Comparison of ENCODE assay signal across 19 cellular contexts in the genomic region with DNA sequence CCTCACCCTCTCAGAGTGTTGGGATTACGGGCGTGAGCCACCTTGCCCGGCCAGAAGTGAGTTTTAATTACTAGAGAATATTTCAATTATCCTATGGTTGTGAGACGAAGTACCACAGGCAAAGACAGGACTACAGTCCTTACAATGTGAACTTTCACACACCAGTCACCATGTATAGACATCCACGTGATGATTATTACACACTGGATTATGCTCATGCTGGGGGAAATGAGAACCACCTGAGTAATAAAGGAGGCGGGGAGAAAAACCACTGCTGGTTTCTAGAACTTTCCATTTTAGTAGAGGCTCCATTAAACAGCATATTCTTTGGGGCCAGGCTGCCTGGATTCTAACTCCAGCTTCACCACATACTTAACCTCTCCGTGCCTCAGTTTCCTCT. TPM values are rescaled to one million over a fixed set of nuclear protein-coding genes. Genes with fewer than 3 reads are reported as not detected.
DNase-seq lines count a peak whose midpoint lies in the region; ATAC-seq, FAIRE-seq and TF ChIP-seq lines count a peak whose summit lies in the region.
"Had no signal": no experiment of that assay in that cellular context is flagged by ENCODE, and none has a peak within 500 bp of the region (broad histone marks: within the 10 kb centered on the region; RNA-seq: fewer than 3 reads in every experiment).

No MANE protein-coding gene starts in this region.

- BruUV-seq in MCF 10A (replicated peaks; lab: Mats Ljungman, UMichigan): no TSS peak

- H3K4me3 ChIP-seq in breast epithelium: no peak overlapping the region
- H3K4me3 ChIP-seq: K562, SJCRH30 had no signal

- TF ChIP-seq POLR2A in breast epithelium (IDR thresholded peaks at IDR 0.05) (no peak), GM12891 (IDR thresholded peaks at IDR 0.05; ENCODE audit: low read depth, low read length) (no peak)

- peaks cover 0 to 3% of the 10 kb centered on the region in 2 donors for H3K9me3 ChIP-seq in breast epithelium
- H3K9me3 ChIP-seq: SJCRH30 had no signal

- H3K36me3 ChIP-seq in breast epithelium: no peaks in the 10 kb centered on the region

- H3K27ac Mint-ChIP-seq in MCF 10A (ENCODE audit: low read depth, unreplicated experiment): peak overlapping the region; percentile 31

- no peaks in the 10 kb centered on the region for H3K27me3 ChIP-seq in breast epithelium
- no peaks in the 10 kb centered on the region for H3K27me3 ChIP-seq in foreskin keratinocyte
- H3K27me3 ChIP-seq: SJCRH30 had no signal

- peak; percentile 75 for FAIRE-seq in GM12891 (lab: Jason Lieb, UNC)
- FAIRE-seq: K562 had no signal

- H3K27me3 Mint-ChIP-seq in MCF 10A (ENCODE audit: insufficient read depth, unreplicated experiment): no peaks in the 10 kb centered on the region

- intact Hi-C loops in MCF 10A (cut with micrococcal nuclease) (no loop called here), breast epithelium (cut with DNase I; ENCODE audit: low total_unique reads) (no loop called here)

- CTCF ChIA-PET in MCF 10A (lab: Yijun Ruan, JAX): interaction anchor here (0.6 to 4.2 kb wide), 2 partner anchors 103 to 108 kb away, joined by 4 to 29 read pairs; no protein-coding TSS in a partner anchor

- peaks cover 7% of the 10 kb centered on the region for H3K36me3 Mint-ChIP-seq in MCF 10A (ENCODE audit: insufficient read depth, unreplicated experiment)

- DNase-seq in MCF 10A (ENCODE audit: unreplicated experiment) (no peak), breast epithelium (ENCODE audit: low spot score in 2 of 2) (no peak), GM12891 (ENCODE audit: insufficient read length, low spot score) (no peak), RKO (ENCODE audit: low spot score) (peak; percentile 50), foreskin keratinocyte (no peak), ureter (ENCODE audit: low spot score) (no peak)
- DNase-seq in activated naive CD4-positive, alpha-beta T cell (lab: John Stamatoyannopoulos, UW): no peak
- DNase-seq: DMS79 treated with DMSO at 0.1 percent for 48 hours, GOT3, NCI-H1417, NCI-H187, NCI-H2227 treated with DMSO at 0.1 percent for 48 hours, NCI-H524, NCI-H82, SJCRH30 had no signal

- H3K4me3 Mint-ChIP-seq in MCF 10A (ENCODE audit: unreplicated experiment): no peak overlapping the region

- no peaks in the 10 kb centered on the region for H3K4me1 Mint-ChIP-seq in MCF 10A (ENCODE audit: insufficient read depth, unreplicated experiment)

- H3K4me1 ChIP-seq in breast epithelium (no peaks in the 10 kb centered on the region), foreskin keratinocyte (no peaks in the 10 kb centered on the region)
- H3K4me1 ChIP-seq: SJCRH30 had no signal

- ATAC-seq in foreskin keratinocyte (peak; percentile 47), GM21717 (IDR thresholded peaks at IDR 0.05; ENCODE audit: unreplicated experiment) (no peak)
- ATAC-seq: HCT116, K562 had no signal

- H3K27ac ChIP-seq in breast epithelium (no peak overlapping the region), foreskin keratinocyte (no peak overlapping the region)
- H3K27ac ChIP-seq: SJCRH30 had no signal

- POLR2A ChIA-PET in MCF 10A (lab: Yijun Ruan, JAX): no interaction called here

- TF ChIP-seq CTCF in MCF 10A (IDR thresholded peaks at IDR 0.05; ENCODE audit: unreplicated experiment) (no peak), breast epithelium (IDR thresholded peaks at IDR 0.05) (no peak), foreskin keratinocyte (conservative IDR thresholded peaks at IDR 0.05) (no peak)

- H3K9me3 Mint-ChIP-seq in MCF 10A (ENCODE audit: unreplicated experiment): no peaks in the 10 kb centered on the region

TF ChIP-seq in GM12891, 5 proteins besides CTCF, POLR2A, EP300 and RAD21:
- TF ChIP-seq POLR2AphosphoS5 (IDR thresholded peaks at IDR 0.05; ENCODE audit: low read depth, low read length) (no peak), SPI1 (IDR thresholded peaks at IDR 0.05; ENCODE audit: low read depth, low read length) (peak; percentile 28; the same call in 1 of the 2 replicates)
TF ChIP-seq in GM12891: peak in this region for 1.

RNA-seq across cellular contexts. Expression of gene TLR2, which starts 42.5 kb away (rescaled TPM):
- total RNA-seq in MCF 10A (2022) (0.23 and 0.49 TPM in 2 replicates), breast epithelium (10 to 100 TPM; 51.7 to 76.8 (median 52.4) TPM), foreskin keratinocyte (3.5 and 4.4 TPM in 2 replicates), ureter (13.9 TPM)
- 0.08 TPM for polyA plus RNA-seq in GM12891 (2012; ENCODE audit: low read depth, missing spikeins)
- 2.0 and 2.1 TPM in 2 replicates for polyA plus RNA-seq in foreskin keratinocyte
- total RNA-seq: G401, SJCRH30 had no signal
- polyA plus RNA-seq: K562 had no signal
